Comparison of ENCODE assay signal across 11 cellular contexts in the genomic region with DNA sequence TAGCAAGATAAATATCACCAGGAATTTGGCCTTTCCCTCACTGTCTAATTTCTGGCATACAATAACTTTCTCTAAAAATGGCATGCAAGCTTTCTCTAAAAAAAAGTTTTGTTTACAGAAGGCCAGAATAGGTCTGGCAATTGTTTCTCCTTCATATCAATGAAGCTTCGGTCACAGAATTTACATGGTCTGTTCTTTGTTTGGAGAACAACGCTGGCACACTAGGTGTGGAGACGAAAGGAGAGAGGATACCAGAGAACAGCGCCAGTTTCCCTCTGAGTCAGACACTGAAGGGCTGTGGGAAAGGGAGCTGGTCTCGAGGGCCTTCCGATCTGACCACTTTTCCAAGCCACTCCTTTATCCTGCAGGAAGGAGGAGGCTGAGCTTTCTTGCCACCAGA.
A peak's percentile ranks its signal among the peaks of the same experiment; 100 is the strongest.
DNase-seq lines count a peak whose midpoint lies in the region; ATAC-seq, FAIRE-seq and TF ChIP-seq lines count a peak whose summit lies in the region.
"Had no signal": no experiment of that assay in that cellular context is flagged by ENCODE, and none has a peak within 500 bp of the region (broad histone marks: within the 10 kb centered on the region; RNA-seq: fewer than 3 reads in every experiment).

No MANE protein-coding gene starts in this region.

- no peaks in the 10 kb centered on the region for H3K9me2 ChIP-seq in hepatocyte (replicated peaks; ENCODE audit: insufficient read depth)

- H3K4me3 ChIP-seq in astrocyte of the cerebellum (ENCODE audit: low read depth, low read length) (no peak overlapping the region), hepatocyte (no peak overlapping the region), small intestine (ENCODE audit: low read depth in 1 of 2, low read length in 2 of 2) (no peak overlapping the region)

- peak overlapping the region; percentile 32 for H2AFZ ChIP-seq in hepatocyte

- DNase-seq in HCEC 1CT: peak; percentile 87
- DNase-seq in astrocyte of the cerebellum (ENCODE audit: low read depth): peak; percentile 18
- DNase-seq in hepatocyte (ENCODE audit: low spot score): no peak
- DNase-seq in small intestine: peak; percentile 43
- DNase-seq in stimulated activated naive CD8-positive, alpha-beta T cell treated with anti-CD3 and anti-CD28 coated beads, Interleukin-15, Interleukin-2, amounts not matched to agents 100 U/mL and 50 U/mL, for 24 hours: no peak
- DNase-seq: head of caudate nucleus; NCI-H69; stimulated activated CD4-positive, alpha-beta T cell treated with anti-CD3 and anti-CD28 coated beads, Interleukin-2, amount 100 ng/mL, for 24 hours had no signal

- H3K36me3 ChIP-seq in hepatocyte (replicated peaks; ENCODE audit: insufficient read depth, low read depth): no peaks in the 10 kb centered on the region
- H3K36me3 ChIP-seq in small intestine (ENCODE audit: control insufficient read depth in 2 of 2, insufficient read depth in 2 of 2, low read length in 2 of 2): no peaks in the 10 kb centered on the region

- 34% methylated on average over 6 of the region's 6 CpGs for WGBS in hepatocyte (ENCODE audit: low lambda C conversion rate, missing lambda C conversion rate)
- WGBS in small intestine, 3 donors: 14 to 28% (median 21%) methylated on average over 6 of the region's 6 CpGs

- H3K4me1 ChIP-seq in hepatocyte (ENCODE audit: insufficient read depth) (peaks cover 25% of the 10 kb centered on the region), small intestine (ENCODE audit: control insufficient read depth in 2 of 2, insufficient read depth in 1 of 2, low read depth in 1 of 2, low read length in 1 of 2) (peaks cover 10 to 11% of the 10 kb centered on the region in 2 donors)

- H3K9me3 ChIP-seq in hepatocyte (ENCODE audit: low read depth) (no peaks in the 10 kb centered on the region), small intestine (ENCODE audit: control insufficient read depth, low read depth) (no peaks in the 10 kb centered on the region)

- no peaks in the 10 kb centered on the region for H4K20me1 ChIP-seq in hepatocyte (ENCODE audit: insufficient read depth, poor library complexity, severe bottlenecking)

- no peak for FAIRE-seq in small intestine (lab: Jason Lieb, UNC)

- in situ Hi-C loops in astrocyte of the cerebellum (cut with HindIII; ENCODE audit: low sequenced_read_pairs): loop anchor here (5.0 kb wide), 1 partner anchor 65 kb away; no protein-coding TSS in a partner anchor

- H3K79me2 ChIP-seq in hepatocyte: no peaks in the 10 kb centered on the region

- H3K4me2 ChIP-seq in hepatocyte: peak overlapping the region; percentile 12

- TF ChIP-seq CTCF in astrocyte of the cerebellum (IDR thresholded peaks at IDR 0.05; ENCODE audit: low read depth, low read length, missing control alignments): no peak
- no peak for TF ChIP-seq CTCF in hepatocyte (IDR thresholded peaks at IDR 0.05; ENCODE audit: poor library complexity)

- H3K27me3 ChIP-seq in hepatocyte (no peaks in the 10 kb centered on the region), small intestine (ENCODE audit: control insufficient read depth in 2 of 2, insufficient read depth in 2 of 2, low read length in 2 of 2) (no peaks in the 10 kb centered on the region)

- ATAC-seq in GM18870 (IDR thresholded peaks at IDR 0.05; ENCODE audit: unreplicated experiment) (no peak), GM18873 (IDR thresholded peaks at IDR 0.05; ENCODE audit: low FRiP score, unreplicated experiment) (no peak), HG03342 (IDR thresholded peaks at IDR 0.05; ENCODE audit: unreplicated experiment) (no peak)
- no peak for ATAC-seq in stimulated activated naive CD8-positive, alpha-beta T cell treated with anti-CD3 and anti-CD28 coated beads, Interleukin-15, Interleukin-2, amounts not matched to agents 100 U/mL and 50 U/mL, for 24 hours

- H3K27ac ChIP-seq in hepatocyte (peak overlapping the region; percentile 26), small intestine (ENCODE audit: low read depth in 1 of 2, low read length in 1 of 2) (peak overlapping the region; percentile 44 to 71)

Comparison
In these comparisons a context has a peak if more than half of its experiments do, and no peak if none do; other contexts are left out.
1. DNase-seq: peak in HCEC 1CT (single experiment), astrocyte of the cerebellum (single experiment) and small intestine (single experiment); none in hepatocyte (single experiment) and stimulated activated naive CD8-positive, alpha-beta T cell treated with anti-CD3 and anti-CD28 coated beads, Interleukin-15, Interleukin-2, amounts not matched to agents 100 U/mL and 50 U/mL, for 24 hours (single experiment).